1 cellular context compared by ENCODE assay signal in genomic region chr17:4944163-4944553, GRCh38.
TF ChIP-seq lines count a peak whose summit lies in the region.

No MANE protein-coding gene starts in this region.

TF ChIP-seq in GM12878, 131 proteins besides CTCF, POLR2A, EP300 and RAD21 (continues in another document):
- TF ChIP-seq MEF2B (IDR thresholded peaks at IDR 0.05; ENCODE audit: partially characterized antibody, poor library complexity, severe bottlenecking) (peak; percentile 69), CHD1 (IDR thresholded peaks at IDR 0.05; ENCODE audit: low read depth, low read length) (no peak), NFXL1 (IDR thresholded peaks at IDR 0.05; ENCODE audit: borderline replicate concordance) (no peak), POLR2AphosphoS5 (IDR thresholded peaks at IDR 0.05; ENCODE audit: low read length) (no peak; the same call in 1 of the 2 replicates), ZNF207 (IDR thresholded peaks at IDR 0.05; ENCODE audit: borderline replicate concordance) (no peak), CHD4 (IDR thresholded peaks at IDR 0.05) (no peak), YBX1 (IDR thresholded peaks at IDR 0.05) (no peak), REST (IDR thresholded peaks at IDR 0.05; ENCODE audit: low read depth, low read length) (no peak), EGR1 (IDR thresholded peaks at IDR 0.05; ENCODE audit: borderline replicate concordance in 1 of 2, low read depth in 2 of 2, low read length in 2 of 2) (no peak), NRF1 (conservative IDR thresholded peaks at IDR 0.05; ENCODE audit: low read depth, low read length) (no peak), SUPT20H (IDR thresholded peaks at IDR 0.05; ENCODE audit: borderline replicate concordance, control insufficient read depth, low read depth, low read length) (no peak), PML (IDR thresholded peaks at IDR 0.05; ENCODE audit: low read length) (no peak), CREB1 (IDR thresholded peaks at IDR 0.05; ENCODE audit: low read depth) (no peak), SKIL (IDR thresholded peaks at IDR 0.05; ENCODE audit: low read depth, poor library complexity, severe bottlenecking) (no peak), TCF7 (IDR thresholded peaks at IDR 0.05; ENCODE audit: borderline replicate concordance) (no peak), FOXM1 (IDR thresholded peaks at IDR 0.05; ENCODE audit: low read depth, low read length) (no peak), CBX3 (IDR thresholded peaks at IDR 0.05; ENCODE audit: borderline replicate concordance, low read depth) (no peak), BHLHE40 (IDR thresholded peaks at IDR 0.05; ENCODE audit: borderline replicate concordance in 1 of 2, low read depth in 2 of 2, low read length in 1 of 2) (0 out of 4 replicates have a peak, but pooled peaks of 1 of the 2 experiments have one; percentile 26), SIN3A (IDR thresholded peaks at IDR 0.05; ENCODE audit: low read depth, low read length) (no peak), ZNF622 (IDR thresholded peaks at IDR 0.05) (no peak), MTA2 (IDR thresholded peaks at IDR 0.05; ENCODE audit: low read depth) (no peak), E2F8 (IDR thresholded peaks at IDR 0.05; ENCODE audit: low read depth, partially characterized antibody) (peak; percentile 54), RAD51 (IDR thresholded peaks at IDR 0.05) (no peak), NKRF (conservative IDR thresholded peaks at IDR 0.05) (no peak), E2F4 (IDR thresholded peaks at IDR 0.05; ENCODE audit: low read depth, low read length) (no peak), RELA (IDR thresholded peaks at IDR 0.05; ENCODE audit: borderline replicate concordance, partially characterized antibody) (no peak), ZNF274 (IDR thresholded peaks at IDR 0.05; ENCODE audit: insufficient read depth, insufficient read length) (no peak), PRDM15 (CRISPR knock-in tag; IDR thresholded peaks at IDR 0.05) (0 out of 2 replicates have a peak, but pooled peaks have one; percentile 29), NR2C1 (IDR thresholded peaks at IDR 0.05) (no peak), EED (IDR thresholded peaks at IDR 0.05; ENCODE audit: low read depth) (0 out of 2 replicates have a peak, but pooled peaks have one; percentile 30)
- TF ChIP-seq, protein P1, sequence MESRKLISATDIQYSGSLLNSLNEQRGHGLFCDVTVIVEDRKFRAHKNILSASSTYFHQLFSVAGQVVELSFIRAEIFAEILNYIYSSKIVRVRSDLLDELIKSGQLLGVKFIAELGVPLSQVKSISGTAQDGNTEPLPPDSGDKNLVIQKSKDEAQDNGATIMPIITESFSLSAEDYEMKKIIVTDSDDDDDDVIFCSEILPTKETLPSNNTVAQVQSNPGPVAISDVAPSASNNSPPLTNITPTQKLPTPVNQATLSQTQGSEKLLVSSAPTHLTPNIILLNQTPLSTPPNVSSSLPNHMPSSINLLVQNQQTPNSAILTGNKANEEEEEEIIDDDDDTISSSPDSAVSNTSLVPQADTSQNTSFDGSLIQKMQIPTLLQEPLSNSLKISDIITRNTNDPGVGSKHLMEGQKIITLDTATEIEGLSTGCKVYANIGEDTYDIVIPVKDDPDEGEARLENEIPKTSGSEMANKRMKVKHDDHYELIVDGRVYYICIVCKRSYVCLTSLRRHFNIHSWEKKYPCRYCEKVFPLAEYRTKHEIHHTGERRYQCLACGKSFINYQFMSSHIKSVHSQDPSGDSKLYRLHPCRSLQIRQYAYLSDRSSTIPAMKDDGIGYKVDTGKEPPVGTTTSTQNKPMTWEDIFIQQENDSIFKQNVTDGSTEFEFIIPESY (IDR thresholded peaks at IDR 0.05), result no peak
- TF ChIP-seq, protein P2, sequence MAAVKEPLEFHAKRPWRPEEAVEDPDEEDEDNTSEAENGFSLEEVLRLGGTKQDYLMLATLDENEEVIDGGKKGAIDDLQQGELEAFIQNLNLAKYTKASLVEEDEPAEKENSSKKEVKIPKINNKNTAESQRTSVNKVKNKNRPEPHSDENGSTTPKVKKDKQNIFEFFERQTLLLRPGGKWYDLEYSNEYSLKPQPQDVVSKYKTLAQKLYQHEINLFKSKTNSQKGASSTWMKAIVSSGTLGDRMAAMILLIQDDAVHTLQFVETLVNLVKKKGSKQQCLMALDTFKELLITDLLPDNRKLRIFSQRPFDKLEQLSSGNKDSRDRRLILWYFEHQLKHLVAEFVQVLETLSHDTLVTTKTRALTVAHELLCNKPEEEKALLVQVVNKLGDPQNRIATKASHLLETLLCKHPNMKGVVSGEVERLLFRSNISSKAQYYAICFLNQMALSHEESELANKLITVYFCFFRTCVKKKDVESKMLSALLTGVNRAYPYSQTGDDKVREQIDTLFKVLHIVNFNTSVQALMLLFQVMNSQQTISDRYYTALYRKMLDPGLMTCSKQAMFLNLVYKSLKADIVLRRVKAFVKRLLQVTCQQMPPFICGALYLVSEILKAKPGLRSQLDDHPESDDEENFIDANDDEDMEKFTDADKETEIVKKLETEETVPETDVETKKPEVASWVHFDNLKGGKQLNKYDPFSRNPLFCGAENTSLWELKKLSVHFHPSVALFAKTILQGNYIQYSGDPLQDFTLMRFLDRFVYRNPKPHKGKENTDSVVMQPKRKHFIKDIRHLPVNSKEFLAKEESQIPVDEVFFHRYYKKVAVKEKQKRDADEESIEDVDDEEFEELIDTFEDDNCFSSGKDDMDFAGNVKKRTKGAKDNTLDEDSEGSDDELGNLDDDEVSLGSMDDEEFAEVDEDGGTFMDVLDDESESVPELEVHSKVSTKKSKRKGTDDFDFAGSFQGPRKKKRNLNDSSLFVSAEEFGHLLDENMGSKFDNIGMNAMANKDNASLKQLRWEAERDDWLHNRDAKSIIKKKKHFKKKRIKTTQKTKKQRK (IDR thresholded peaks at IDR 0.05; ENCODE audit: low read depth, low read length), result no peak
- TF ChIP-seq, protein P3, sequence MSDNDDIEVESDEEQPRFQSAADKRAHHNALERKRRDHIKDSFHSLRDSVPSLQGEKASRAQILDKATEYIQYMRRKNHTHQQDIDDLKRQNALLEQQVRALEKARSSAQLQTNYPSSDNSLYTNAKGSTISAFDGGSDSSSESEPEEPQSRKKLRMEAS (IDR thresholded peaks at IDR 0.05; ENCODE audit: low read depth, low read length), result no peak
- TF ChIP-seq, protein P4, sequence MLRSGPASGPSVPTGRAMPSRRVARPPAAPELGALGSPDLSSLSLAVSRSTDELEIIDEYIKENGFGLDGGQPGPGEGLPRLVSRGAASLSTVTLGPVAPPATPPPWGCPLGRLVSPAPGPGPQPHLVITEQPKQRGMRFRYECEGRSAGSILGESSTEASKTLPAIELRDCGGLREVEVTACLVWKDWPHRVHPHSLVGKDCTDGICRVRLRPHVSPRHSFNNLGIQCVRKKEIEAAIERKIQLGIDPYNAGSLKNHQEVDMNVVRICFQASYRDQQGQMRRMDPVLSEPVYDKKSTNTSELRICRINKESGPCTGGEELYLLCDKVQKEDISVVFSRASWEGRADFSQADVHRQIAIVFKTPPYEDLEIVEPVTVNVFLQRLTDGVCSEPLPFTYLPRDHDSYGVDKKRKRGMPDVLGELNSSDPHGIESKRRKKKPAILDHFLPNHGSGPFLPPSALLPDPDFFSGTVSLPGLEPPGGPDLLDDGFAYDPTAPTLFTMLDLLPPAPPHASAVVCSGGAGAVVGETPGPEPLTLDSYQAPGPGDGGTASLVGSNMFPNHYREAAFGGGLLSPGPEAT (IDR thresholded peaks at IDR 0.05; ENCODE audit: low read depth), result peak; percentile 31
